16 cellular contexts compared by ENCODE assay signal in genomic region chr17:79154446-79154845, GRCh38.
DNase-seq lines count a peak whose midpoint lies in the region; ATAC-seq and TF ChIP-seq lines count a peak whose summit lies in the region.
"Had no signal": no experiment of that assay in that cellular context is flagged by ENCODE, and none has a peak within 500 bp of the region (broad histone marks: within the 10 kb centered on the region; RNA-seq: fewer than 3 reads in every experiment).

No MANE protein-coding gene starts in this region.

- WGBS in heart left ventricle, 4 donors: 26 to 47% (median 41%) methylated on average over 9 to 14 of the region's 14 CpGs

- TF ChIP-seq POLR2A in heart left ventricle (IDR thresholded peaks at IDR 0.05): no peak

- H3K36me3 ChIP-seq in heart left ventricle (no peaks in the 10 kb centered on the region), lower lobe of right lung (no peaks in the 10 kb centered on the region)

- no peak for DNase-seq in Right ventricle myocardium inferior (ENCODE audit: missing footprints)
- no peak for DNase-seq in cardiac septum (ENCODE audit: low spot score)
- DNase-seq in heart left ventricle: peak; percentile 41 to 84 (median 70)
- peak; percentile 57 for DNase-seq in lower lobe of right lung
- DNase-seq in NCI-H1436 treated with DMSO at 0.1 percent for 48 hours (lab: John Stamatoyannopoulos, UW): no peak
- DNase-seq in mucosa of gallbladder (ENCODE audit: low spot score): no peak
- no peak for DNase-seq in DMS 273 treated with DMSO at 0.1 percent for 48 hours (lab: John Stamatoyannopoulos, UW)
- no peak for DNase-seq in LoVo (ENCODE audit: low spot score)
- DNase-seq: DMS153, HCEC 1CT, IMR-90, Kasumi-1, NCI-H2081, NCI-H526 treated with DMSO at 0.1 percent for 48 hours, PC-9 had no signal

- H3K27ac ChIP-seq in heart left ventricle (no peak overlapping the region), lower lobe of right lung (no peak overlapping the region)
- H3K27ac ChIP-seq: C4-2B, PC-9 had no signal

- TF ChIP-seq CTCF in heart left ventricle (IDR thresholded peaks at IDR 0.05) (no peak), lower lobe of right lung (IDR thresholded peaks at IDR 0.05) (no peak)

- H3K27me3 ChIP-seq in heart left ventricle (peaks cover 0 to 53% (median 13%) of the 10 kb centered on the region in 9 donors), lower lobe of right lung (ENCODE audit: low read depth) (peaks cover 47% of the 10 kb centered on the region)

- peak; percentile 89 for ATAC-seq in Right ventricle myocardium inferior
- ATAC-seq in heart left ventricle: peak; percentile 77 to 95 (median 90)
- ATAC-seq in lower lobe of right lung: peak; percentile 20 to 39

- H3K9me3 ChIP-seq in heart left ventricle: no peaks in the 10 kb centered on the region
- no peaks in the 10 kb centered on the region for H3K9me3 ChIP-seq in lower lobe of right lung

- H3K4me1 ChIP-seq in heart left ventricle: no peaks in the 10 kb centered on the region
- no peaks in the 10 kb centered on the region for H3K4me1 ChIP-seq in lower lobe of right lung

- H3K4me3 ChIP-seq in heart left ventricle (no peak overlapping the region), lower lobe of right lung (no peak overlapping the region)
- H3K4me3 ChIP-seq: PC-9 had no signal

- intact Hi-C loops in Right ventricle myocardium inferior (cut with DNase I) (loop anchor here (2.0 kb wide), 1 partner anchor 68 kb away; no protein-coding TSS in a partner anchor), cardiac septum (cut with DNase I) (no loop called here), heart left ventricle (cut with DNase I) (no loop called here), lower lobe of right lung (cut with DNase I) (no loop called here)

Comparison
In these comparisons a context has a peak if more than half of its experiments do, and no peak if none do; other contexts are left out.
1. DNase-seq: peak in heart left ventricle (5 of 5) and lower lobe of right lung (single experiment); none in Right ventricle myocardium inferior (single experiment), cardiac septum (single experiment), NCI-H1436 treated with DMSO at 0.1 percent for 48 hours (single experiment), mucosa of gallbladder (single experiment), DMS 273 treated with DMSO at 0.1 percent for 48 hours (single experiment) and LoVo (single experiment).
2. ATAC-seq: peak in every context shown above with its lines; median percentile 90 in heart left ventricle; 89 in Right ventricle myocardium inferior; 30 in lower lobe of right lung.